17 cellular contexts compared by ENCODE assay signal in genomic region chr10:48598243-48598935, GRCh38. TPM values are rescaled to one million over a fixed set of nuclear protein-coding genes. Genes with fewer than 3 reads are reported as not detected.
DNase-seq lines count a peak whose midpoint lies in the region; ATAC-seq lines count a peak whose summit lies in the region.
"Had no signal": no experiment of that assay in that cellular context is flagged by ENCODE, and none has a peak within 500 bp of the region (broad histone marks: within the 10 kb centered on the region; RNA-seq: fewer than 3 reads in every experiment).

No MANE protein-coding gene starts in this region.

- H3K36me3 Mint-ChIP-seq in activated CD4-positive, alpha-beta T cell treated with anti-CD3 and anti-CD28 coated beads, Interleukin-2, amount 10 ng/mL, durations not matched to agents 24 days and 14 days (ENCODE audit: low read depth): no peaks in the 10 kb centered on the region

- ATAC-seq in HG02798 (IDR thresholded peaks at IDR 0.05; ENCODE audit: poor library complexity, unreplicated experiment): no peak
- no peak for ATAC-seq in HG03139 (IDR thresholded peaks at IDR 0.05; ENCODE audit: unreplicated experiment)

- H3K4me3 Mint-ChIP-seq in activated CD4-positive, alpha-beta T cell treated with anti-CD3 and anti-CD28 coated beads, Interleukin-2, amount 10 ng/mL, durations not matched to agents 24 days and 14 days: no peak overlapping the region
- H3K4me3 Mint-ChIP-seq: activated B cell treated with CpG ODN at 0.5 μM for 24 hours had no signal

- H3K4me1 Mint-ChIP-seq in activated CD4-positive, alpha-beta T cell treated with anti-CD3 and anti-CD28 coated beads, Interleukin-2, amount 10 ng/mL, durations not matched to agents 24 days and 14 days: no peaks in the 10 kb centered on the region

- intact Hi-C loops in activated CD4-positive, alpha-beta T cell treated with anti-CD3 and anti-CD28 coated beads, Interleukin-2, amount 10 ng/mL, durations not matched to agents 24 days and 14 days (cut with micrococcal nuclease): no loop called here

- DNase-seq in DMS 273 treated with DMSO at 0.1 percent for 48 hours (lab: John Stamatoyannopoulos, UW) (peak; percentile 75), NCI-H146 (lab: John Stamatoyannopoulos, UW) (peak; percentile 96), SW480 (ENCODE audit: low spot score) (peak; percentile 86), myocyte (ENCODE audit: low read depth) (peak; percentile 90), glomerular visceral epithelial cell (ENCODE audit: extremely low spot score) (no peak)
- DNase-seq in activated CD4-positive, alpha-beta T cell treated with anti-CD3 and anti-CD28 coated beads, Interleukin-2, amount 10 ng/mL, durations not matched to agents 24 days and 14 days: no peak
- DNase-seq: activated B cell treated with CpG ODN at 0.5 μM for 24 hours; activated effector memory CD4-positive, alpha-beta T cell treated with Interleukin-2 at 50 U/mL for 16 hours; AML-193; central memory CD4-positive, alpha-beta T cell; erythroblast; GF-D8; NCI-H226; spleen; uterus had no signal

- H3K27me3 Mint-ChIP-seq in activated CD4-positive, alpha-beta T cell treated with anti-CD3 and anti-CD28 coated beads, Interleukin-2, amount 10 ng/mL, durations not matched to agents 24 days and 14 days: peaks cover 2% of the 10 kb centered on the region
- H3K27me3 Mint-ChIP-seq: activated B cell treated with CpG ODN at 0.5 μM for 24 hours had no signal

- no peaks in the 10 kb centered on the region for H3K9me3 Mint-ChIP-seq in activated CD4-positive, alpha-beta T cell treated with anti-CD3 and anti-CD28 coated beads, Interleukin-2, amount 10 ng/mL, durations not matched to agents 24 days and 14 days
- H3K9me3 Mint-ChIP-seq: activated B cell treated with CpG ODN at 0.5 μM for 24 hours had no signal

- no peak overlapping the region for H3K27ac Mint-ChIP-seq in activated CD4-positive, alpha-beta T cell treated with anti-CD3 and anti-CD28 coated beads, Interleukin-2, amount 10 ng/mL, durations not matched to agents 24 days and 14 days
- H3K27ac Mint-ChIP-seq: activated B cell treated with CpG ODN at 0.5 μM for 24 hours had no signal

RNA-seq across cellular contexts. Expression of gene ARHGAP22, which starts 6.5 kb away (rescaled TPM):
- total RNA-seq in myocyte: 42.8 and 46.6 TPM in 2 replicates
- 54.3 TPM for polyA plus RNA-seq in myocyte (2012)
- not detected in 2 replicates for total RNA-seq in activated CD4-positive, alpha-beta T cell treated with anti-CD3 and anti-CD28 coated beads, Interleukin-2, amount 10 ng/mL, durations not matched to agents 24 days and 14 days

Comparison
In these comparisons a context has a peak if more than half of its experiments do, and no peak if none do; other contexts are left out.
1. DNase-seq: peak in DMS 273 treated with DMSO at 0.1 percent for 48 hours (single experiment), NCI-H146 (single experiment), SW480 (single experiment) and myocyte (single experiment); none in glomerular visceral epithelial cell (single experiment) and activated CD4-positive, alpha-beta T cell treated with anti-CD3 and anti-CD28 coated beads, Interleukin-2, amount 10 ng/mL, durations not matched to agents 24 days and 14 days (single experiment).
2. RNA of gene ARHGAP22, which starts 6.5 kb away (total RNA-seq): 42.8 to 46.6 TPM in myocyte; not detected in activated CD4-positive, alpha-beta T cell treated with anti-CD3 and anti-CD28 coated beads, Interleukin-2, amount 10 ng/mL, durations not matched to agents 24 days and 14 days; every median in the first group is over 10 times any median in the second.